9 cellular contexts compared by ENCODE assay signal in the genomic region with DNA sequence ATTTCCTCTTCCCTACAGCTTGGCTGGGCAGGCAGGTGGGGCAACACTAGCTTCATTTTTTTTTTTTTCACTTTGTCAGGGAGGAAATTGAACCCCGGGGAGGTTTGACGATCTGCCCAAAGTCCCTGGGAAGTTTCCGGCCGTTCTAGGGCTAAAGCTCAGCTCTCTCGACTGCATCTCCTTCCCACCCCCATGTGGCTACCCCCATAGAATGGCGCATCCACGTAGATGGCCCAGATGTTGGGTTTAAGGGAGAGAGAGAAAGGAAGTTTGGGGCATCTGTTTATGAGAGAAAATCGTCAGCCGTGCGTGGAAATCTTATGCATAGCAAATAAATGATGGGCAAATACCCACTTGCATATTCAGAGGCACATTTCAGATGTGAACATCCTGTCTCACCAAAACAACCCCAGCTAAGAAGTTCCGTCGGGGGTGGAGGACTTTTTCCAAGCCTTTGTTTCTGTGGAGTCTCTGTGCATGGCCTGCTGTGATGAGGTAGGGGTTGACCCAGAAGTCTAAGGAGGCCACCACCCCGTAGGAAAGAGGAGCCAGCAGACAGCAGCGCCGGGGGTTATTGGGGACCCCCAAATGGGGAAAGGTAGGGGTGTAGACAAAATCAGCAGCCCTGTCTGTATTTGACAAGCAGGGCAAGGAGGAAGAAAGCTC. TPM values are rescaled to one million over a fixed set of nuclear protein-coding genes. Genes with fewer than 3 reads are reported as not detected.
DNase-seq lines count a peak whose midpoint lies in the region; ATAC-seq lines count a peak whose summit lies in the region.
"Had no signal": no experiment of that assay in that cellular context is flagged by ENCODE, and none has a peak within 500 bp of the region (broad histone marks: within the 10 kb centered on the region; RNA-seq: fewer than 3 reads in every experiment).

No MANE protein-coding gene starts in this region.

- peak overlapping the region; percentile 99 to 100 for H3K27ac Mint-ChIP-seq in T-cell

- no peaks in the 10 kb centered on the region for H3K27me3 Mint-ChIP-seq in T-cell

- H3K4me1 Mint-ChIP-seq in T-cell: peaks cover 94 to 96% (median 94%) of the 10 kb centered on the region in 3 donors

- POLR2A ChIA-PET in T-cell (lab: Charles Lee): interaction anchor here (0.5 to 4.3 kb wide), 20 partner anchors 8 to 791 kb away, joined by 3 to 95 read pairs (median 5); a partner anchor contains a TSS

- peaks cover 3% of the 10 kb centered on the region for H3K36me3 Mint-ChIP-seq in T-cell

- DNase-seq in T-cell: peak; percentile 43 to 93 (median 74)
- peak; percentile 62 for DNase-seq in activated T-cell treated with anti-CD3 and anti-CD28 coated beads, Interleukin-2, amount 50 U/mL, for 1 hour
- peak; percentile 24 for DNase-seq in islet precursor cell
- DNase-seq in stimulated activated naive CD4-positive, alpha-beta T cell treated with Interleukin-2 at 50 U/mL for 16 hours (lab: John Stamatoyannopoulos, UW): peak; percentile 45

- H3K4me3 Mint-ChIP-seq in T-cell: peak overlapping the region; percentile 79 to 84 (median 81)
- H3K4me3 Mint-ChIP-seq: WTC11 had no signal

- peak; percentile 63 to 83 (median 66) for ATAC-seq in T-cell (replicated peaks in 1 of 4)
- ATAC-seq in GM18873 (IDR thresholded peaks at IDR 0.05; ENCODE audit: low FRiP score, unreplicated experiment): no peak
- no peak for ATAC-seq in HG03175 (IDR thresholded peaks at IDR 0.05; ENCODE audit: unreplicated experiment)
- ATAC-seq in GM19395 (IDR thresholded peaks at IDR 0.05; ENCODE audit: unreplicated experiment): no peak

- CTCF ChIA-PET in T-cell (lab: Charles Lee): interaction anchor here (0.5 to 3.8 kb wide), 24 partner anchors 11 to 889 kb away, joined by 3 to 26 read pairs (median 4); a partner anchor contains a TSS

- H3K9me3 Mint-ChIP-seq in T-cell: no peaks in the 10 kb centered on the region

RNA-seq across cellular contexts. Expression of a gene that starts 40.5 kb away (rescaled TPM):
- total RNA-seq in T-cell: 10 to 100 TPM; 23.1 to 48.0 (median 29.7) TPM
- total RNA-seq: glomerular endothelial cell had no signal

Comparison
In these comparisons a context has a peak if more than half of its experiments do, and no peak if none do; other contexts are left out.
1. ATAC-seq: peak in T-cell (4 of 4); none in GM18873 (single experiment), HG03175 (single experiment) and GM19395 (single experiment).
2. DNase-seq: peak in every context shown above with its lines; median percentile 74 in T-cell; 62 in activated T-cell treated with anti-CD3 and anti-CD28 coated beads, Interleukin-2, amount 50 U/mL, for 1 hour; 45 in stimulated activated naive CD4-positive, alpha-beta T cell treated with Interleukin-2 at 50 U/mL for 16 hours; 24 in islet precursor cell.